In the genomic region with DNA sequence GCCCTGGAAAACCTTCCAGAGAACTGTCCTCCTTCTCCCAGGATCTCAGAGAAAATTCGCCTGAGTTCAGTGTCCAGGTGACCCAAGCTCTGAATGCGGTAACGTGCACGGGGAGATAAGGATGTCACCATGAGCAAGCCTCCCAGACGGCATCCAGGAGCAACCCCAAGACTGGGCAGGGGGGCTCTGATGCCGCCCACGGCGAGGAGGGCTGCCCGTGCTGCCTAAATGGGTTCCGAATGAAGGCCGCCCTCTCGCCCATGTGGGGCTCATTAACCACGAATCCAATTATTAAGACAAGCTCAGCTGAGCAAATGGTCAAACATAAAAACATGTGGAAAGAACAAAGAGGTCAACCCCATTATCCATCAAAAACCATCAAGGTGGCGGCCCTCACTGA, we compare ENCODE assay signal across 7 cellular contexts. TPM values are rescaled to one million over a fixed set of nuclear protein-coding genes. Genes with fewer than 3 reads are reported as not detected.
DNase-seq lines count a peak whose midpoint lies in the region; ATAC-seq, FAIRE-seq and TF ChIP-seq lines count a peak whose summit lies in the region.
"Not testable (repeated sequence)": the region's sequence is repeated elsewhere in the genome, so short reads cannot be mapped to it uniquely, and the experiment has no call there.

No MANE protein-coding gene starts in this region.

- not testable (repeated sequence) for H3K4me3 ChIP-seq in Caco-2 (ENCODE audit: low read depth, low read length); H1 (ENCODE audit: extremely low read depth in 1 of 4, insufficient read depth in 2 of 4, low read depth in 3 of 4, low read length in 4 of 4)

- TF ChIP-seq RAD21 in H1 (IDR thresholded peaks at IDR 0.05 in 1 of 2, conservative IDR thresholded peaks at IDR 0.05 in 1 of 2; ENCODE audit: low read depth in 2 of 2, low read length in 2 of 2), result not testable (repeated sequence)

- not testable (repeated sequence) for H3K27me3 ChIP-seq in Caco-2 (replicated peaks; ENCODE audit: control insufficient read depth, insufficient read depth, low read length)
- H3K27me3 ChIP-seq in H1 (replicated peaks in 1 of 4; ENCODE audit: control insufficient read depth in 3 of 4, extremely low read depth in 1 of 4, insufficient read depth in 3 of 4, low read length in 3 of 4), result peaks cover 0 to 11% (median 4%) of the 10 kb centered on the region in 4 experiments; a peak in 4 of 7 replicates

- H3K23me2 ChIP-seq in H1 (ENCODE audit: low read depth, low read length), result not testable (repeated sequence)

- not testable (repeated sequence) for H3K79me2 ChIP-seq in H1 (ENCODE audit: control insufficient read depth in 1 of 2, insufficient read depth in 2 of 2, low read length in 2 of 2)

- peak overlapping the region; percentile 88 for H3K4me3 Mint-ChIP-seq in Caco-2 (ENCODE audit: unreplicated experiment)
- H3K4me3 Mint-ChIP-seq in T-helper 2 cell treated with Interferon-gamma antibody and Interleukin-4, amounts not matched to agents 5 μg/mL and 100 μg/mL, for 36 hours, result peak overlapping the region; percentile 52
- H3K4me3 Mint-ChIP-seq in activated T-cell treated with anti-CD3 and anti-CD28 coated beads, Interleukin-2, amount 50 U/mL, for 24 hours, result peak overlapping the region; percentile 78
- peak overlapping the region; percentile 81 for H3K4me3 Mint-ChIP-seq in activated naive CD8-positive, alpha-beta T cell
- peak overlapping the region; percentile 75 to 90 (median 81) for H3K4me3 Mint-ChIP-seq in naive thymus-derived CD8-positive, alpha-beta T cell

- not testable (repeated sequence) for H3K4me1 Mint-ChIP-seq in Caco-2 (ENCODE audit: low read depth, unreplicated experiment); T-helper 2 cell treated with Interferon-gamma antibody and Interleukin-4, amounts not matched to agents 5 μg/mL and 100 μg/mL, for 36 hours (ENCODE audit: low read depth); activated T-cell treated with anti-CD3 and anti-CD28 coated beads, Interleukin-2, amount 50 U/mL, for 24 hours (ENCODE audit: low read depth)
- peaks cover 12% of the 10 kb centered on the region for H3K4me1 Mint-ChIP-seq in activated naive CD8-positive, alpha-beta T cell (ENCODE audit: low read depth)
- peaks cover 5 to 17% (median 8%) of the 10 kb centered on the region in 4 donors for H3K4me1 Mint-ChIP-seq in naive thymus-derived CD8-positive, alpha-beta T cell

- H2BK5ac ChIP-seq in H1 (ENCODE audit: low read depth, low read length), result not testable (repeated sequence)

- not testable (repeated sequence) for H3K9me3 Mint-ChIP-seq in Caco-2 (ENCODE audit: unreplicated experiment); T-helper 2 cell treated with Interferon-gamma antibody and Interleukin-4, amounts not matched to agents 5 μg/mL and 100 μg/mL, for 36 hours; activated T-cell treated with anti-CD3 and anti-CD28 coated beads, Interleukin-2, amount 50 U/mL, for 24 hours; activated naive CD8-positive, alpha-beta T cell (ENCODE audit: low read depth); naive thymus-derived CD8-positive, alpha-beta T cell

- not testable (repeated sequence) for FAIRE-seq in H1 (lab: Jason Lieb, UNC)

- H3K23ac ChIP-seq in H1 (ENCODE audit: insufficient read length), result not testable (repeated sequence)

- H3K36me3 Mint-ChIP-seq in Caco-2 (ENCODE audit: insufficient read depth, unreplicated experiment); T-helper 2 cell treated with Interferon-gamma antibody and Interleukin-4, amounts not matched to agents 5 μg/mL and 100 μg/mL, for 36 hours (ENCODE audit: low read depth); activated T-cell treated with anti-CD3 and anti-CD28 coated beads, Interleukin-2, amount 50 U/mL, for 24 hours (ENCODE audit: low read depth); activated naive CD8-positive, alpha-beta T cell; naive thymus-derived CD8-positive, alpha-beta T cell: not testable (repeated sequence)

- not testable (repeated sequence) for H2AFZ ChIP-seq in H1 (ENCODE audit: low read length)

- H2AK5ac ChIP-seq in H1 (ENCODE audit: low read depth, low read length), result not testable (repeated sequence)

- H3K27me3 Mint-ChIP-seq in Caco-2 (ENCODE audit: insufficient read depth, unreplicated experiment), result peaks cover 13% of the 10 kb centered on the region
- peaks cover 47% of the 10 kb centered on the region for H3K27me3 Mint-ChIP-seq in T-helper 2 cell treated with Interferon-gamma antibody and Interleukin-4, amounts not matched to agents 5 μg/mL and 100 μg/mL, for 36 hours (ENCODE audit: low read depth)
- H3K27me3 Mint-ChIP-seq in activated T-cell treated with anti-CD3 and anti-CD28 coated beads, Interleukin-2, amount 50 U/mL, for 24 hours, result peaks cover 38% of the 10 kb centered on the region
- H3K27me3 Mint-ChIP-seq in activated naive CD8-positive, alpha-beta T cell, result not testable (repeated sequence)
- peaks cover 11 to 28% (median 24%) of the 10 kb centered on the region in 5 donors for H3K27me3 Mint-ChIP-seq in naive thymus-derived CD8-positive, alpha-beta T cell

- not testable (repeated sequence) for H3K18ac ChIP-seq in H1 (ENCODE audit: extremely low read depth, low read length)

- H2BK15ac ChIP-seq in H1 (ENCODE audit: low read length), result not testable (repeated sequence)

- H3K27ac Mint-ChIP-seq in Caco-2 (ENCODE audit: unreplicated experiment); T-helper 2 cell treated with Interferon-gamma antibody and Interleukin-4, amounts not matched to agents 5 μg/mL and 100 μg/mL, for 36 hours; activated T-cell treated with anti-CD3 and anti-CD28 coated beads, Interleukin-2, amount 50 U/mL, for 24 hours; activated naive CD8-positive, alpha-beta T cell: not testable (repeated sequence)
- peak overlapping the region in 2 of 10 donors; percentile 29 to 53 for H3K27ac Mint-ChIP-seq in naive thymus-derived CD8-positive, alpha-beta T cell

- H3K9ac ChIP-seq in H1 (replicated peaks in 1 of 4; ENCODE audit: extremely low read depth in 1 of 4, low read depth in 3 of 4, low read length in 3 of 4), result not testable (repeated sequence)

- not testable (repeated sequence) for H2BK120ac ChIP-seq in H1 (replicated peaks; ENCODE audit: low read depth, low read length)

- not testable (repeated sequence) for DNase-seq in Caco-2; T-helper 2 cell treated with Interferon-gamma antibody and Interleukin-4, amounts not matched to agents 5 μg/mL and 100 μg/mL, for 36 hours (ENCODE audit: low spot score); activated T-cell treated with anti-CD3 and anti-CD28 coated beads, Interleukin-2, amount 50 U/mL, for 24 hours; H1 (ENCODE audit: low read depth in 1 of 2, low spot score in 2 of 2); naive thymus-derived CD8-positive, alpha-beta T cell
- peak; percentile 12 for DNase-seq in retina

- not testable (repeated sequence) for H3K79me1 ChIP-seq in H1 (ENCODE audit: low read depth, low read length)

- not testable (repeated sequence) for H3K9me3 ChIP-seq in Caco-2; H1 (ENCODE audit: insufficient read depth in 2 of 2, low read depth in 1 of 2, low read length in 1 of 2)

- WGBS in H1 (ENCODE audit: extremely low coverage in 1 of 2, insufficient coverage in 1 of 2, insufficient read length in 1 of 2, insufficient replicate concordance in 2 of 2, low coverage in 1 of 2, low lambda C conversion rate in 2 of 2, missing lambda C conversion rate in 1 of 2), 2 experiments, result 85% methylated on average over 14 of the region's 14 CpGs; no CpG with 5 or more reads in 1 of the 2 experiments

- H4K91ac ChIP-seq in H1 (replicated peaks; ENCODE audit: insufficient read length, low read length), result not testable (repeated sequence)

- CTCF ChIA-PET in Caco-2 (lab: Charles Lee) (interaction anchor here (2.2 to 2.5 kb wide), 2 partner anchors 24 to 56 kb away, joined by 9 to 14 read pairs; partner anchors contain the start of gene ALDH3B1), H1 (lab: Charles Lee; ENCODE audit: partially characterized antibody) (interaction anchor here (2.0 to 2.3 kb wide), 2 partner anchors 39 to 109 kb away, joined by 6 to 10 read pairs; no protein-coding TSS in a partner anchor)

- H3K14ac ChIP-seq in H1 (ENCODE audit: insufficient read length), result not testable (repeated sequence)

- TF ChIP-seq EP300 in H1 (IDR thresholded peaks at IDR 0.05; ENCODE audit: borderline replicate concordance in 1 of 2, low read depth in 2 of 2, low read length in 2 of 2), result not testable (repeated sequence)

- POLR2A ChIA-PET in Caco-2 (lab: Charles Lee); H1 (lab: Charles Lee; ENCODE audit: partially characterized antibody); naive thymus-derived CD8-positive, alpha-beta T cell (lab: Charles Lee): not testable (repeated sequence)

- H4K20me1 ChIP-seq in H1 (replicated peaks in 1 of 2; ENCODE audit: control insufficient read depth in 1 of 2, insufficient read depth in 2 of 2, low read length in 2 of 2), result not testable (repeated sequence)

- H2BK20ac ChIP-seq in H1 (ENCODE audit: low read length), result not testable (repeated sequence)

- intact Hi-C loops in Caco-2 (cut with micrococcal nuclease; ENCODE audit: unreplicated experiment), result not testable (repeated sequence)

- H3K56ac ChIP-seq in H1 (replicated peaks; ENCODE audit: insufficient read length, low read depth, low read length), result not testable (repeated sequence)

- TF ChIP-seq CTCF in Caco-2 (IDR thresholded peaks at IDR 0.05; ENCODE audit: insufficient read depth in 1 of 2, low read depth in 1 of 2, low read length in 1 of 2, severe bottlenecking in 1 of 2, unreplicated experiment in 1 of 2); H1 (IDR thresholded peaks at IDR 0.05; ENCODE audit: control extremely low read depth in 1 of 3, insufficient read depth in 1 of 3, low read depth in 1 of 3, low read length in 3 of 3): not testable (repeated sequence)

- not testable (repeated sequence) for H3K4me1 ChIP-seq in Caco-2; H1 (replicated peaks in 1 of 4; ENCODE audit: control insufficient read depth in 3 of 4, insufficient read depth in 4 of 4, low read length in 3 of 4)

- not testable (repeated sequence) for H3K27ac ChIP-seq in H1 (ENCODE audit: low read depth, low read length)

- not testable (repeated sequence) for H3K4ac ChIP-seq in H1 (replicated peaks; ENCODE audit: insufficient read length, low read depth, low read length)

- not testable (repeated sequence) for TF ChIP-seq POLR2A in H1 (IDR thresholded peaks at IDR 0.05; ENCODE audit: control extremely low read depth in 1 of 2, low read depth in 2 of 2, low read length in 2 of 2)

- H4K5ac ChIP-seq in H1 (ENCODE audit: insufficient read length, low read depth, low read length), result not testable (repeated sequence)

- H4K8ac ChIP-seq in H1 (ENCODE audit: extremely low read depth, insufficient read depth, low read length), result not testable (repeated sequence)

- H3K36me3 ChIP-seq in Caco-2 (ENCODE audit: control insufficient read depth, insufficient read depth, low read length); H1 (ENCODE audit: control insufficient read depth in 2 of 4, insufficient read depth in 4 of 4, low read length in 3 of 4): not testable (repeated sequence)

- not testable (repeated sequence) for ATAC-seq in naive thymus-derived CD8-positive, alpha-beta T cell

- H3K4me2 ChIP-seq in H1 (ENCODE audit: insufficient read depth in 1 of 2, low read depth in 2 of 2, low read length in 2 of 2), result peak overlapping the region; percentile 4 to 46; a peak in 2 of 4 replicates

- not testable (repeated sequence) for BruUV-seq in Caco-2 (replicated peaks; lab: Mats Ljungman, UMichigan)

- not testable (repeated sequence) for H2BK12ac ChIP-seq in H1 (ENCODE audit: low read depth, low read length)

RNA-seq across cellular contexts. Expression of gene UNC93B1, which starts 49.6 kb away (rescaled TPM):
- total RNA-seq in Caco-2 (2022), result 26.5 and 29.3 TPM in 2 replicates
- 18.9 and 19.2 TPM in 2 replicates for total RNA-seq in H1 (2021; fragmentation: NEBNext Ultra II Directional; extraction: Animal tissue kit (Norgen Biotek cat#: 25700))
- polyA plus RNA-seq in H1 (2011; rRNA removed), result 34.3 and 40.8 TPM in 2 replicates
- 24.6 TPM for polyA plus RNA-seq in H1 (2011; cell fraction: cytosol; rRNA removed)
- 53.5 TPM for polyA plus RNA-seq in H1 (2011; cell fraction: nucleus; rRNA removed)
- 8.7 to 20.4 TPM (median 17.7 TPM) in 4 replicates for polyA plus RNA-seq in H1 (2012, experiment 1 of 2)
- 16.4 TPM for polyA plus RNA-seq in H1 (2012, experiment 2 of 2)
- 22.0 TPM for polyA plus RNA-seq in H1 (2013, experiment 1 of 2)
- 22.4 TPM for polyA plus RNA-seq in H1 (2013, experiment 2 of 2)
- polyA minus RNA-seq in H1 (2011; rRNA and poly(A)+ RNA removed), result 20.6 and 26.5 TPM in 2 replicates
- 14.0 TPM for polyA minus RNA-seq in H1 (2011; cell fraction: cytosol; rRNA and poly(A)+ RNA removed)
- polyA minus RNA-seq in H1 (2011; cell fraction: nucleus; rRNA and poly(A)+ RNA removed), result 24.7 TPM
- total RNA-seq in naive thymus-derived CD8-positive, alpha-beta T cell, result 10 to 100 TPM; 15.1 to 17.4 TPM
- 10 to 100 TPM in 2 of 3 donors, 1 to 10 TPM in 1; 8.9 to 11.0 (median 10.8) TPM for polyA plus RNA-seq in naive thymus-derived CD8-positive, alpha-beta T cell

RNA-seq across cellular contexts. Expression of gene ALDH3B1, which starts 55.9 kb away (rescaled TPM):
- 8.2 and 9.1 TPM in 2 replicates for total RNA-seq in Caco-2 (2022)
- total RNA-seq in H1 (2021; fragmentation: NEBNext Ultra II Directional; extraction: Animal tissue kit (Norgen Biotek cat#: 25700)), result 0.27 and 0.32 TPM in 2 replicates
- polyA plus RNA-seq in H1 (2011; rRNA removed), result 0.47 TPM in 2 replicates
- 0.50 TPM for polyA plus RNA-seq in H1 (2011; cell fraction: cytosol; rRNA removed)
- polyA plus RNA-seq in H1 (2011; cell fraction: nucleus; rRNA removed), result 0.53 TPM
- polyA plus RNA-seq in H1 (2012, experiment 1 of 2), result 0.62 to 1.1 TPM (median 0.75 TPM) in 4 replicates
- polyA plus RNA-seq in H1 (2012, experiment 2 of 2), result 0.26 TPM
- 0.18 TPM for polyA plus RNA-seq in H1 (2013, experiment 1 of 2)
- polyA plus RNA-seq in H1 (2013, experiment 2 of 2), result 0.26 TPM
- 0.16 and 0.34 TPM in 2 replicates for polyA minus RNA-seq in H1 (2011; rRNA and poly(A)+ RNA removed)
- 0.88 TPM for polyA minus RNA-seq in H1 (2011; cell fraction: cytosol; rRNA and poly(A)+ RNA removed)
- polyA minus RNA-seq in H1 (2011; cell fraction: nucleus; rRNA and poly(A)+ RNA removed), result 0.50 TPM
- total RNA-seq in naive thymus-derived CD8-positive, alpha-beta T cell, result under 1 TPM in 1 of 2 experiments, not detected in 1; 0.39 TPM
- polyA plus RNA-seq in naive thymus-derived CD8-positive, alpha-beta T cell, result under 1 TPM in 1 of 3 donors, not detected in 2; 0.09 TPM
